In the genomic region with DNA sequence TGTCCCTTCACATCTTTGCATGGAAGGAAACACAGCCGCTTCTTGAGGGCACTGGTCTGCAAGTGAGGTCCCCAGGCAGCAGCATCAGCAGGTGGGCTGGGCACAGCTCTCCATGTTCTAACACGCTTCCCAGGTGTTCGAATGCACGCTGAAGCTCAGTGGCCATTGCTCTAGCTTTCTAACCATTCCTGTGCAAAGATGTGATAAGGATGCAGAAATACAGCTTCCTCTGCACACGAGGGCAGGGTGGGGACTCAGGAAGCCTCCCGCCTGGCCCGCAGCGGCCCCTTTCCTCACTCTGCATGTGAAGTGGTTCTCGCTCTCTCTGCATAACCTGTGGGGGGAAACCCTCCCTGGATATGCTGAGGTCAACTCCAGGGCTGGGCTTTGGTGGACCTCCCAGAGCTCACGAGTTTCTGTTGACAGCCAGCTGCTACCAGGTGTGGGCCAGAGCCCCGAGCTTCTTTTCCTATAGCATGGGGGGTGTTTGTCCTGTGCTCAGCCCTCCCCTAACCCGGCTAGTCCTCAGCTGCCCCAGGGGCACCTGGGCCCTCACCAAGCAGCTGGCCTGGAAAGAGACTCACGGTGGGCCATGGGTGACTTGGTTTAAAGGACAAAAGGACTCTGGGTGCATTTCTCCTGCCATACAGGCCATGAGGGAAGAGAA, we compare ENCODE assay signal across 28 cellular contexts.
"Had no signal": no experiment of that assay in that cellular context is flagged by ENCODE, and none has a peak within 500 bp of the region (broad histone marks: within the 10 kb centered on the region; RNA-seq: fewer than 3 reads in every experiment).

No MANE protein-coding gene starts in this region.

- H3K27ac Mint-ChIP-seq: activated CD8-positive, alpha-beta T cell treated with anti-CD3 and anti-CD28 coated beads for 36 hours; activated T-helper 1 cell treated with anti-CD3 and anti-CD28 coated beads, Interleukin-12 subunit alpha, Interleukin-12 subunit beta, Interleukin-2, Interleukin-4 antibody, amounts not matched to agents 30 ng/mL and 10 ng/mL and 1 ng/mL, durations not matched to agents 14 hours and 24 hours and 36 hours; dendritic cell treated with granulocyte-macrophage colony-stimulating factor and Interleukin-4, amounts not matched to agents 40 ng/mL and 50 ng/mL, for 4 days; endodermal cell; natural killer cell; stimulated activated naive B cell treated with anti-CD40 and anti-IgM and Interleukin-4, amounts not matched to agents 10 μg/mL and 1 μg/mL and 100 μg/mL, for 72 hours had no signal

- H3K9me3 ChIP-seq: pancreas, uterus had no signal

- H3K27me3 ChIP-seq: brain microvascular endothelial cell, pancreas, suprapubic skin, tibial nerve, uterus had no signal

- H3K4me3 ChIP-seq: lower lobe of right lung, pancreas, psoas muscle, SK-N-MC, smooth muscle cell, suprapubic skin, tibial nerve, uterus had no signal

- H3K36me3 ChIP-seq: brain microvascular endothelial cell, lower lobe of right lung, pancreas, suprapubic skin, tibial nerve, uterus had no signal

- H3K27ac ChIP-seq: brain microvascular endothelial cell, lower lobe of right lung, pancreas, psoas muscle, SK-N-MC, suprapubic skin, tibial nerve, uterus had no signal

- H3K36me3 Mint-ChIP-seq: natural killer cell had no signal

- H3K4me1 ChIP-seq: lower lobe of right lung, pancreas, psoas muscle, suprapubic skin, tibial nerve, uterus had no signal

- H3K4me3 Mint-ChIP-seq: activated CD8-positive, alpha-beta T cell treated with anti-CD3 and anti-CD28 coated beads for 36 hours; activated T-helper 1 cell treated with anti-CD3 and anti-CD28 coated beads, Interleukin-12 subunit alpha, Interleukin-12 subunit beta, Interleukin-2, Interleukin-4 antibody, amounts not matched to agents 30 ng/mL and 10 ng/mL and 1 ng/mL, durations not matched to agents 14 hours and 24 hours and 36 hours; dendritic cell treated with granulocyte-macrophage colony-stimulating factor and Interleukin-4, amounts not matched to agents 40 ng/mL and 50 ng/mL, for 4 days; endodermal cell; natural killer cell; stimulated activated naive B cell treated with anti-CD40 and anti-IgM and Interleukin-4, amounts not matched to agents 10 μg/mL and 1 μg/mL and 100 μg/mL, for 72 hours had no signal

- H3K4me1 Mint-ChIP-seq: natural killer cell; stimulated activated naive B cell treated with anti-CD40 and anti-IgM and Interleukin-4, amounts not matched to agents 10 μg/mL and 1 μg/mL and 100 μg/mL, for 72 hours had no signal

- DNase-seq: activated CD4-positive, alpha-beta T cell treated with anti-CD3 and anti-CD28 coated beads, Interleukin-2, amount 50 U/mL, for 1 hour; activated CD4-positive, CD25-positive, alpha-beta regulatory T cell treated with anti-CD3 and anti-CD28 coated beads, Interleukin-2, amount 50 U/mL, for 72 hours; activated CD8-positive, alpha-beta T cell treated with anti-CD3 and anti-CD28 coated beads for 36 hours; activated gamma-delta T cell treated with Interleukin-2 at 50 U/mL for 16 hours; activated naive CD4-positive, alpha-beta T cell treated with anti-CD3 and anti-CD28 coated beads, Interleukin-2, amount 50 U/mL, for 16 hours; activated T-cell treated with anti-CD3 and anti-CD28 coated beads, Interleukin-2, amount 50 U/mL, for 1 hour; amniotic stem cell; brain microvascular endothelial cell; endodermal cell; foreskin fibroblast; hippocampal formation; lower lobe of right lung; mesenchymal stem cell; natural killer cell; psoas muscle; stimulated activated CD4-positive, alpha-beta T cell treated with anti-CD3 and anti-CD28 coated beads, Interleukin-15, amount 100 ng/mL, for 24 hours; stimulated activated CD4-positive, alpha-beta T cell treated with anti-CD3 and anti-CD28 coated beads, Interleukin-2, amount 100 ng/mL, for 24 hours; stimulated activated naive B cell treated with anti-CD40 and anti-IgM and Interleukin-4, amounts not matched to agents 10 μg/mL and 1 μg/mL and 100 μg/mL, for 72 hours had no signal

- ATAC-seq: activated CD8-positive, alpha-beta T cell treated with anti-CD3 and anti-CD28 coated beads for 36 hours; esophagus mucosa; left lobe of liver; lower lobe of right lung; natural killer cell; pancreas; psoas muscle; stimulated activated naive B cell treated with anti-CD40 and anti-IgM and Interleukin-4, amounts not matched to agents 10 μg/mL and 1 μg/mL and 100 μg/mL, for 72 hours had no signal
